In the genomic region with DNA sequence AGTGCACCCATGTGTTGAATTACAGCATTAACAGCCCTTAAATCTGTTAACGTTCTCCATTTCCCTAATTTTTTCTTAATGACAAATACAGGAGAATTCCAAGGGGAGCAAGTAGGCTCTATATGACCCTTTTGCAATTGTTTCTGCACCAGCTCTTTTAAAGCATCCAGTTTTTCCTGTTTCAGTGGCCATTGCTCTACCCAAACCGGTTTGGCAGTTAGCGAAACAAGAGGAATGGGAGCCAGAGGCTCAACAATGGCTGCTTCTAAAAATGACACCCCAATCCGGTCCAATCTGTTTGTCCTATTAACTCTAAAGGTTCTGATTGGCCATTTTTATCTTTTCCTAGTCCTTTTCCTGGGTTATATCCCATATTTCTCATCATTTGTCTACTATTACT, we compare ENCODE assay signal across 20 cellular contexts. TPM values are rescaled to one million over a fixed set of nuclear protein-coding genes. Genes with fewer than 3 reads are reported as not detected.
"Had no signal": no experiment of that assay in that cellular context is flagged by ENCODE, and none has a peak within 500 bp of the region (broad histone marks: within the 10 kb centered on the region; RNA-seq: fewer than 3 reads in every experiment).

No MANE protein-coding gene starts in this region.

- FAIRE-seq: keratinocyte had no signal

- H3K27me3 ChIP-seq: brain microvascular endothelial cell, tibial artery had no signal

- DNase-seq: activated CD8-positive, alpha-beta memory T cell treated with anti-CD3 and anti-CD28 coated beads for 24 hours; activated CD8-positive, alpha-beta memory T cell treated with anti-CD3 and anti-CD28 coated beads, Interleukin-2, amount 50 U/mL, for 48 hours; activated effector memory CD4-positive, alpha-beta T cell treated with Interleukin-2 at 50 U/mL for 16 hours; activated naive CD4-positive, alpha-beta T cell treated with anti-CD3 and anti-CD28 coated beads, Interleukin-2, amount 10 ng/mL, durations not matched to agents 7 days and 5 days; activated naive CD8-positive, alpha-beta T cell treated with anti-CD3 and anti-CD28 coated beads, Interleukin-2, amount 50 U/mL, for 24 hours; activated T-cell treated with anti-CD3 and anti-CD28 coated beads, Interleukin-2, amount 50 U/mL, for 48 hours; anterior cingulate cortex; brain microvascular endothelial cell; erythroblast; foreskin melanocyte; midbrain; posterior cingulate gyrus; stimulated activated naive B cell treated with anti-CD40 and anti-IgM and Interleukin-4, amounts not matched to agents 10 μg/mL and 1 μg/mL and 100 μg/mL, for 72 hours; T1000; tibial artery had no signal

- H3K27ac ChIP-seq: brain microvascular endothelial cell, coronary artery, tibial artery had no signal

- ATAC-seq: activated CD4-positive, CD25-positive, alpha-beta regulatory T cell treated with anti-CD3 and anti-CD28 coated beads, Interleukin-2, amount 50 U/mL, for 24 hours; activated naive CD8-positive, alpha-beta T cell treated with anti-CD3 and anti-CD28 coated beads, Interleukin-2, amount 50 U/mL, for 24 hours; left lobe of liver; stimulated activated naive B cell treated with anti-CD40 and anti-IgM and Interleukin-4, amounts not matched to agents 10 μg/mL and 1 μg/mL and 100 μg/mL, for 72 hours had no signal

- H3K36me3 ChIP-seq: brain microvascular endothelial cell, tibial artery had no signal

- H3K4me3 ChIP-seq: coronary artery, tibial artery had no signal

- H3K4me1 ChIP-seq: tibial artery had no signal

RNA-seq across cellular contexts. Expression of a gene that starts 42.1 kb away (rescaled TPM):
- total RNA-seq: lung microvascular endothelial cell had no signal
